In the genomic region with DNA sequence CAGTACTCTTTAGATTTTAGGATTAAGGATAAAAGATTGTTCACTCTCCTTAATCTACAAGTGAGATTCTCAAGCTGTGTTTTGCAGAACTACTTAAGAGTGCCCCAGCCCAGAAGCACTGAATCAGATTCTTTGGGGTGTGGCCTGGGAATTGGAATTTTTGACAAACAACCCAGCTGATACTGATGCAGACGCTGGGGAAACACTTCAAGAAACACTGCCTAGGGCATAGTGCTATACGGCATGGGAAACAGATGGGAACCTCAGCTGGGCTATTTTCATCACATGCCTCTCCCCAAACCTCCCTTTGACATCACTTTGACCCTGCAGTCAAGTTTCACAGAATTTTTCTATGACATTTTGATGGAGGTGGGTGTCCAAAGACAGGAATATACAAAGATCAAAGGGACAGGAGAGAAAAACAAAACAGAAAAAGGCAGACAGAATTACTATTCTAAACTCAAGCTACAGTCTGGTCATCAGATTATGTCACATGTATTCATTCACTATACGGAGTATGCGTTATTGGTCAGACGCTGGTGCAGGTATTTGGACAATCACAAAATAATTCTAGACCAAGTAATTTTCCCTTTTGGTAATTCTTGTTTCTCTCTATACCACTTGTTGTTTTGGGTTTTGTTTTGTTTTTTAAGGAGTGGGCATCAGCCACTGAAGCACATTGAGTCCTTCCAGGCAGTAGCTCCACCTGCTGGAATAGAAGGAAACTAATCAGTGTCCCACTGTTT, we compare ENCODE assay signal across 8 cellular contexts.
DNase-seq lines count a peak whose midpoint lies in the region; ATAC-seq and TF ChIP-seq lines count a peak whose summit lies in the region.
"Not testable (repeated sequence)": the region's sequence is repeated elsewhere in the genome, so short reads cannot be mapped to it uniquely, and the experiment has no call there.

No MANE protein-coding gene starts in this region.

- H3K4me3 ChIP-seq in gastroesophageal sphincter; aorta (ENCODE audit: low read length in 2 of 2): not testable (repeated sequence)

- peak overlapping the region; percentile 28 for H3K4me3 Mint-ChIP-seq in natural killer cell treated with Interleukin-12 subunit alpha and Interleukin-12 subunit beta and Interleukin-15 and Interleukin-18, amount 100 ng/mL, for 72 hours

- peak overlapping the region in 1 of 2 donors; percentile 75 for H3K27ac Mint-ChIP-seq in natural killer cell treated with Interleukin-12 subunit alpha and Interleukin-12 subunit beta and Interleukin-15 and Interleukin-18, amount 100 ng/mL, for 72 hours

- DNase-seq in GM03348 (ENCODE audit: low spot score) (peak; percentile 64), HCEC 1CT (peak; percentile 33), SHP77 (lab: John Stamatoyannopoulos, UW) (peak; percentile 9 to 22), amniotic epithelial cell (ENCODE audit: low read depth) (peak; percentile 49)
- DNase-seq in natural killer cell treated with Interleukin-12 subunit alpha and Interleukin-12 subunit beta and Interleukin-15 and Interleukin-18, amount 100 ng/mL, for 72 hours (ENCODE audit: low spot score) = peak; percentile 67
- not testable (repeated sequence) for DNase-seq in aorta

- H3K4me1 Mint-ChIP-seq in natural killer cell treated with Interleukin-12 subunit alpha and Interleukin-12 subunit beta and Interleukin-15 and Interleukin-18, amount 100 ng/mL, for 72 hours (ENCODE audit: low read depth in 2 of 2) = peaks cover 28 to 37% of the 10 kb centered on the region in 2 donors

- ATAC-seq in gastroesophageal sphincter (peak; percentile 68), aorta (ENCODE audit: low FRiP score) (peak; percentile 69)
- ATAC-seq in natural killer cell treated with Interleukin-12 subunit alpha and Interleukin-12 subunit beta and Interleukin-15 and Interleukin-18, amount 100 ng/mL, for 72 hours = peak; percentile 59 to 71

- H3K27ac ChIP-seq in gastroesophageal sphincter; aorta (ENCODE audit: low read depth in 1 of 2, low read length in 2 of 2): not testable (repeated sequence)

- not testable (repeated sequence) for TF ChIP-seq POLR2A in gastroesophageal sphincter (IDR thresholded peaks at IDR 0.05)

- not testable (repeated sequence) for TF ChIP-seq EP300 in gastroesophageal sphincter (IDR thresholded peaks at IDR 0.05)

- WGBS in gastroesophageal sphincter (ENCODE audit: low coverage in 1 of 2), 2 donors = 36 to 52% methylated on average over 4 to 5 of the region's 5 CpGs
- 38 to 41% methylated on average over 5 of the region's 5 CpGs for WGBS in aorta, 2 donors

- not testable (repeated sequence) for H3K27me3 Mint-ChIP-seq in natural killer cell treated with Interleukin-12 subunit alpha and Interleukin-12 subunit beta and Interleukin-15 and Interleukin-18, amount 100 ng/mL, for 72 hours

- not testable (repeated sequence) for H3K36me3 ChIP-seq in gastroesophageal sphincter; aorta (ENCODE audit: control insufficient read depth in 1 of 2, insufficient read depth in 2 of 2, low read length in 1 of 2)

- intact Hi-C loops in aorta (cut with DNase I) = loop anchor here (2.0 kb wide), 2 partner anchors 236 to 238 kb away; no protein-coding TSS in a partner anchor

- not testable (repeated sequence) for H3K4me1 ChIP-seq in gastroesophageal sphincter; aorta (ENCODE audit: control insufficient read depth in 1 of 2, insufficient read depth in 2 of 2, low read length in 2 of 2)

- H3K36me3 Mint-ChIP-seq in natural killer cell treated with Interleukin-12 subunit alpha and Interleukin-12 subunit beta and Interleukin-15 and Interleukin-18, amount 100 ng/mL, for 72 hours = not testable (repeated sequence)

- H3K9me3 Mint-ChIP-seq in natural killer cell treated with Interleukin-12 subunit alpha and Interleukin-12 subunit beta and Interleukin-15 and Interleukin-18, amount 100 ng/mL, for 72 hours = not testable (repeated sequence)

- not testable (repeated sequence) for H3K9me3 ChIP-seq in gastroesophageal sphincter; aorta (ENCODE audit: control insufficient read depth, low read length)

- TF ChIP-seq CTCF in LNCAP (IDR thresholded peaks at IDR 0.05) (peak; percentile 88), gastroesophageal sphincter (IDR thresholded peaks at IDR 0.05) (peak; percentile 54 to 83 (median 68))

- not testable (repeated sequence) for H3K27me3 ChIP-seq in gastroesophageal sphincter; aorta (ENCODE audit: control insufficient read depth in 1 of 2, insufficient read depth in 2 of 2, low read length in 1 of 2)
